Comparison of ENCODE assay signal across 8 cellular contexts in genomic region chr14:64502476-64503183, GRCh38. TPM values are rescaled to one million over a fixed set of nuclear protein-coding genes. Genes with fewer than 3 reads are reported as not detected.
A peak's percentile ranks its signal among the peaks of the same experiment; 100 is the strongest.
DNase-seq lines count a peak whose midpoint lies in the region; ATAC-seq, FAIRE-seq and TF ChIP-seq lines count a peak whose summit lies in the region.

No MANE protein-coding gene starts in this region.

- intact Hi-C loops in left lung (cut with DNase I): no loop called here

- in situ Hi-C loops in brain microvascular endothelial cell (cut with HindIII; ENCODE audit: low pct_ligation_motif_present, low sequenced_read_pairs): no loop called here

- H3K27me3 ChIP-seq in SJCRH30: no peaks in the 10 kb centered on the region
- H3K27me3 ChIP-seq in brain microvascular endothelial cell (replicated peaks): no peaks in the 10 kb centered on the region
- no peaks in the 10 kb centered on the region for H3K27me3 ChIP-seq in left lung

- H3K4me3 ChIP-seq in SJCRH30: peak overlapping the region; percentile 93
- H3K4me3 ChIP-seq in brain microvascular endothelial cell (ENCODE audit: low read depth, low read length): peak overlapping the region; percentile 66
- peak overlapping the region; percentile 86 for H3K4me3 ChIP-seq in left lung

- H3K4me1 ChIP-seq in SJCRH30 (peaks cover 16% of the 10 kb centered on the region), left lung (peaks cover 31 to 59% of the 10 kb centered on the region in 2 donors)

- no peak for FAIRE-seq in GM19239 (lab: Jason Lieb, UNC)

- H3K9me3 ChIP-seq in SJCRH30 (replicated peaks): no peaks in the 10 kb centered on the region
- no peaks in the 10 kb centered on the region for H3K9me3 ChIP-seq in left lung

- peak; percentile 46 for DNase-seq in NCI-H2227 (lab: John Stamatoyannopoulos, UW; ENCODE audit: unreplicated experiment)
- no peak for DNase-seq in NCI-H2227 treated with DMSO at 0.1 percent for 48 hours (lab: John Stamatoyannopoulos, UW)
- DNase-seq in SJCRH30: peak in 1 of 2 experiments; percentile 27
- DNase-seq in brain microvascular endothelial cell: no peak
- DNase-seq in left lung: no peak
- DNase-seq in substantia nigra (lab: John Stamatoyannopoulos, UW): peak in 6 of 49 donors; percentile 11 to 27 (median 18)
- no peak for DNase-seq in hepatic stellate cell (ENCODE audit: low spot score)
- no peak for DNase-seq in GM19239 (ENCODE audit: insufficient read length, low spot score)

- H3K36me3 ChIP-seq in SJCRH30 (0 out of 2 replicates have a peak, but pooled peaks cover 2% of the 10 kb centered on the region), brain microvascular endothelial cell (replicated peaks) (no peaks in the 10 kb centered on the region), left lung (peaks cover 0 to 6% of the 10 kb centered on the region in 2 donors)

- peak overlapping the region; percentile 96 for H3K27ac ChIP-seq in SJCRH30
- peak overlapping the region; percentile 98 for H3K27ac ChIP-seq in brain microvascular endothelial cell
- peak overlapping the region; percentile 100 for H3K27ac ChIP-seq in left lung
- peak overlapping the region; percentile 98 for H3K27ac ChIP-seq in substantia nigra (ENCODE audit: low read depth, low read length, poor library complexity, severe bottlenecking)

- no peak for TF ChIP-seq CTCF in brain microvascular endothelial cell (IDR thresholded peaks at IDR 0.05; ENCODE audit: low read depth, low read length, missing control alignments)
- no peak for TF ChIP-seq CTCF in left lung (IDR thresholded peaks at IDR 0.05)

- no peak for ATAC-seq in left lung

RNA-seq across cellular contexts. Expression of gene ZBTB25, which starts 1.0 kb away (rescaled TPM):
- total RNA-seq in SJCRH30 (2014; rRNA removed; shearing (Covaris generic)): 4.8 and 7.0 TPM in 2 replicates
- 10 to 100 TPM; 10.1 to 11.2 TPM for total RNA-seq in left lung

RNA-seq across cellular contexts. Expression of gene ZBTB1, which starts 1.9 kb away (rescaled TPM):
- total RNA-seq in SJCRH30 (2014; rRNA removed; shearing (Covaris generic)): 30.1 and 37.3 TPM in 2 replicates
- total RNA-seq in left lung: 10 to 100 TPM; 35.5 to 40.2 TPM

RNA-seq across cellular contexts. Expression of gene AKAP5, which starts 37.3 kb away (rescaled TPM):
- 2.4 and 2.5 TPM in 2 replicates for total RNA-seq in SJCRH30 (2014; rRNA removed; shearing (Covaris generic))
- total RNA-seq in left lung: 1 to 10 TPM; 1.7 to 2.9 TPM

RNA-seq across cellular contexts. Expression of gene HSPA2, which starts 37.9 kb away (rescaled TPM):
- 1.8 and 1.9 TPM in 2 replicates for total RNA-seq in SJCRH30 (2014; rRNA removed; shearing (Covaris generic))
- 10 to 100 TPM; 10.6 to 12.4 TPM for total RNA-seq in left lung

RNA-seq across cellular contexts. Expression of gene PPP1R36, which starts 47.1 kb away (rescaled TPM):
- 0.24 and 0.56 TPM in 2 replicates for total RNA-seq in SJCRH30 (2014; rRNA removed; shearing (Covaris generic))
- 1 to 10 TPM in 1 of 2 donors, under 1 TPM in 1; 0.47 to 2.1 TPM for total RNA-seq in left lung
